ENCODE assay signal across 12 cellular contexts in genomic region chr9:121455527-121456239, GRCh38. TPM values are rescaled to one million over a fixed set of nuclear protein-coding genes. Genes with fewer than 3 reads are reported as not detected.
DNase-seq lines count a peak whose midpoint lies in the region; ATAC-seq and TF ChIP-seq lines count a peak whose summit lies in the region.
"Had no signal": no experiment of that assay in that cellular context is flagged by ENCODE, and none has a peak within 500 bp of the region (broad histone marks: within the 10 kb centered on the region; RNA-seq: fewer than 3 reads in every experiment).

No MANE protein-coding gene starts in this region.

- 60 to 69% (median 66%) methylated on average over 8 of the region's 8 CpGs for WGBS in spleen, 5 donors

- peaks cover 0 to 36% (median 0%) of the 10 kb centered on the region in 7 donors for H3K27me3 ChIP-seq in spleen (replicated peaks in 1 of 7)

- TF ChIP-seq CTCF in spleen (IDR thresholded peaks at IDR 0.05 in 8 of 11, conservative IDR thresholded peaks at IDR 0.05 in 3 of 11), result no peak

- H3K36me3 ChIP-seq in spleen, result peaks cover 0 to 38% (median 0%) of the 10 kb centered on the region in 6 donors

- intact Hi-C loops in cardiac septum (cut with DNase I), result no loop called here
- intact Hi-C loops in spleen (cut with DNase I; ENCODE audit: low total_unique reads), result no loop called here

- H3K4me3 ChIP-seq in Jurkat, Clone E6-1 (ENCODE audit: low read length), result no peak overlapping the region; the same call in 1 of the 2 replicates
- H3K4me3 ChIP-seq in spleen, result no peak overlapping the region
- H3K4me3 ChIP-seq: GM23248, hepatocyte had no signal

- ATAC-seq in GM21737 (IDR thresholded peaks at IDR 0.05; ENCODE audit: unreplicated experiment), result no peak

- H3K4me1 ChIP-seq in spleen, result peaks cover 0 to 16% (median 5%) of the 10 kb centered on the region in 6 donors

- no peaks in the 10 kb centered on the region for H3K9me3 ChIP-seq in spleen

- no peak overlapping the region for H3K27ac ChIP-seq in spleen
- H3K27ac ChIP-seq: GM23248, hepatocyte had no signal

- no peak for TF ChIP-seq POLR2A in spleen (IDR thresholded peaks at IDR 0.05)

- DNase-seq in GDM1 (lab: John Stamatoyannopoulos, UW) (peak; percentile 37), cardiac septum (ENCODE audit: low spot score) (no peak), spleen (no peak), NK-92 (lab: John Stamatoyannopoulos, UW; ENCODE audit: unreplicated experiment) (no peak)
- DNase-seq in Jurkat, Clone E6-1 (ENCODE audit: low read depth, low spot score), result peak; percentile 85
- peak; percentile 61 for DNase-seq in activated CD8-positive, alpha-beta memory T cell treated with anti-CD3 and anti-CD28 coated beads for 24 hours
- DNase-seq in stimulated activated CD4-positive, alpha-beta T cell treated with anti-CD3 and anti-CD28 coated beads, Interleukin-2, amount 100 ng/mL, for 48 hours, result peak; percentile 2 to 11
- DNase-seq: CD4-positive, alpha-beta memory T cell; GM23248; NCI-H1417 treated with DMSO at 0.1 percent for 48 hours had no signal

RNA-seq across cellular contexts. Expression of gene GGTA1, which starts 44.0 kb away (rescaled TPM):
- polyA plus RNA-seq in Jurkat, Clone E6-1 (2012; ENCODE audit: insufficient read depth, insufficient read length), result not detected
- total RNA-seq in cardiac septum (8.8 TPM), spleen (10 to 100 TPM; 12.5 to 44.9 (median 36.7) TPM)
- polyA plus RNA-seq in spleen, result 10 to 100 TPM; 11.2 to 14.6 (median 13.1) TPM
- total RNA-seq: CD4-positive, alpha-beta memory T cell; GM23248 had no signal
- polyA plus RNA-seq: CD4-positive, alpha-beta memory T cell; GM23248 had no signal

Comparison
In these comparisons a context has a peak if more than half of its experiments do, and no peak if none do; other contexts are left out.
1. DNase-seq: peak in GDM1 (single experiment), Jurkat, Clone E6-1 (single experiment), activated CD8-positive, alpha-beta memory T cell treated with anti-CD3 and anti-CD28 coated beads for 24 hours (single experiment) and stimulated activated CD4-positive, alpha-beta T cell treated with anti-CD3 and anti-CD28 coated beads, Interleukin-2, amount 100 ng/mL, for 48 hours (2 of 2); none in cardiac septum (single experiment), spleen (single experiment) and NK-92 (single experiment).